ENCODE assay signal across 1 cellular context in the genomic region with DNA sequence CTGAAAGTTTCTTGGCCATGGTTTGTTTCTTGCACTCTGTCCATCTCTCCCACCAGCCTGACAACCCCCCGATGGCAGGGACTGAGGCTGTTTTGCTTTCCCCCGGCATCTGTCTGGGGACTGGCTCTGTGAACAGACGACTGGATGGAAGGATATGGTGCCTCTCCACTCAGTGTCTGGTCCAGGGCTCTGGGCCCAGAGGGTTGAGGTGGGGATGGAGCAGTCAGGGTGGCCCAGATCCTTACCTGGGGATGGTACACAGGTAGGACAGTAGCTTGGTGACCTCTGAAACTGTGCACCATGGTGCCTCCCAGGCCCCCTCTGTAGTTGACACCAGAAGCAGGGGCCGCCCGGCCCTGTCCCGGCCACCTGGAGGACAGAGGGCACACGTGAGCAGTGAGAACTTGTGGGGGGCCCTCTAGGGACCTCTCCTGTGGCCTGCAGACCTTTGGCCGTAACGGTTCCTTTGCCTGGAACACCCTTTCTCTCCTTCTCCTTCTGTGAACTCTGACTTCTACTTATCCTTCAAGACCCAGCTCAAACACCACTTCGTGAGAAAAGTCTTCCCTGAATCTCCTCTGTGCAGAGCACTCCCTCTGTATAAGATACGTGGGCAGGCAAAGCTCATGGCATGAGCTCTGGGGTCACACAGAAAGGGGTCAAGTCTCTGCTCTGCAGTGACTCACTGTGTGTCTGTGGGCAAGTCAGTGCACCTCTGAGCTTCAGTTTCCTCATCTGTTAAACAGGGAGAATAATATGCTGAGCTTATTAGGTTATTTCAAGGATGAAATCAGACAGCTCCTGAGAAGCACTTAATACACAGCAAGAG.
TF ChIP-seq lines count a peak whose summit lies in the region.

No MANE protein-coding gene starts in this region.

TF ChIP-seq in IMR-90, 13 proteins besides CTCF, POLR2A, EP300 and RAD21:
- TF ChIP-seq NFE2L2 (IDR thresholded peaks at IDR 0.05; ENCODE audit: low read depth, low read length) (no peak), SMC3 (IDR thresholded peaks at IDR 0.05; ENCODE audit: low read depth, low read length) (no peak), FOS (IDR thresholded peaks at IDR 0.05; ENCODE audit: low read depth, low read length) (no peak), RCOR1 (IDR thresholded peaks at IDR 0.05; ENCODE audit: insufficient replicate concordance, low read length) (peak; percentile 46), CHD1 (IDR thresholded peaks at IDR 0.05; ENCODE audit: low read depth, low read length) (no peak), CEBPB (IDR thresholded peaks at IDR 0.05; ENCODE audit: low read depth, low read length) (no peak)
- TF ChIP-seq, protein P1, sequence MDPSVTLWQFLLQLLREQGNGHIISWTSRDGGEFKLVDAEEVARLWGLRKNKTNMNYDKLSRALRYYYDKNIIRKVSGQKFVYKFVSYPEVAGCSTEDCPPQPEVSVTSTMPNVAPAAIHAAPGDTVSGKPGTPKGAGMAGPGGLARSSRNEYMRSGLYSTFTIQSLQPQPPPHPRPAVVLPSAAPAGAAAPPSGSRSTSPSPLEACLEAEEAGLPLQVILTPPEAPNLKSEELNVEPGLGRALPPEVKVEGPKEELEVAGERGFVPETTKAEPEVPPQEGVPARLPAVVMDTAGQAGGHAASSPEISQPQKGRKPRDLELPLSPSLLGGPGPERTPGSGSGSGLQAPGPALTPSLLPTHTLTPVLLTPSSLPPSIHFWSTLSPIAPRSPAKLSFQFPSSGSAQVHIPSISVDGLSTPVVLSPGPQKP (IDR thresholded peaks at IDR 0.05; ENCODE audit: borderline replicate concordance, low read depth, low read length), result no peak
